ENCODE assay signal across 23 cellular contexts in the genomic region with DNA sequence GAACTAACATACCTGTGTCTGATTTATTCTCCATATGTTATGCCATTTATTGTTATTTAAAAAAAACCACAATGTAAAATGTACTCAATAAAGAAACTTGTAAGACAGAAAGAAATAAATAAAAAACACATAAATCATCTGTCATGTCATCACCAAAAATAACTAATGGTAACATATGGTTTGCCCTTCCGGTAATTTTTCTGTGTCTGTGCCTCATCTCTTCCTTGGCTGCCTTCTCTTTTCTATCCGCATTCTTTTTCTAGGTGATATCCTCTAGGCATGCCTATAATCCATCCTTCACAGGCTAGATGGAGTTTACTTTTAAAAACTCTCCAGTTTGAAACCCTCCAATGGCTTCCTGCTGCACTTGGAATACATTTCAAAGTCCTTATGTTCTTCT.
"Had no signal": no experiment of that assay in that cellular context is flagged by ENCODE, and none has a peak within 500 bp of the region (broad histone marks: within the 10 kb centered on the region; RNA-seq: fewer than 3 reads in every experiment).

No MANE protein-coding gene starts in this region.

- H3K27me3 ChIP-seq: MG63, SJSA1 had no signal

- H3K4me1 ChIP-seq: SJSA1 had no signal

- H3K4me3 ChIP-seq: MG63, SJSA1, SK-N-MC had no signal

- H3K27ac ChIP-seq: SJSA1, SK-N-MC had no signal

- H3K36me3 ChIP-seq: MG63, SJSA1 had no signal

- ATAC-seq: HepG2 had no signal

- DNase-seq: IMR-90, Karpas-422, KG1, MG63, NCI-H1092, NCI-H1105 treated with DMSO at 0.1 percent for 48 hours, NCI-H1417 treated with DMSO at 0.1 percent for 48 hours, NCI-H146, NCI-H1694 treated with DMSO at 0.1 percent for 48 hours, NCI-H1930, NCI-H2081, NCI-H2107, NCI-H345, NCI-H510A, NCI-H524 treated with DMSO at 0.1 percent for 48 hours, NCI-H69, NCI-H774, Right ventricle myocardium superior, RPMI8226, SIG-M5 had no signal

- H3K9me3 ChIP-seq: MG63, SJSA1 had no signal
